In genomic region chr17:16537130-16537458, GRCh38 we compare ENCODE assay signal across 11 cellular contexts. TPM values are rescaled to one million over a fixed set of nuclear protein-coding genes. Genes with fewer than 3 reads are reported as not detected.
DNase-seq lines count a peak whose midpoint lies in the region; ATAC-seq, FAIRE-seq and TF ChIP-seq lines count a peak whose summit lies in the region.
"Had no signal": no experiment of that assay in that cellular context is flagged by ENCODE, and none has a peak within 500 bp of the region (broad histone marks: within the 10 kb centered on the region; RNA-seq: fewer than 3 reads in every experiment).

No MANE protein-coding gene starts in this region.

- H3K4me2 ChIP-seq in HepG2 (ENCODE audit: low read depth, low read length) = peak overlapping the region; percentile 82

- CTCF ChIA-PET in HepG2 (lab: Yijun Ruan, JAX; ENCODE audit: low intra/inter-chr PET ratio, low total read pairs) = interaction anchor here (1.3 to 2.2 kb wide), 3 partner anchors 47 to 153 kb away, joined by 7 to 11 read pairs (median 9); partner anchors contain the start of gene CCDC144A
- CTCF ChIA-PET in naive thymus-derived CD4-positive, alpha-beta T cell (lab: Charles Lee) = interaction anchor here (1.0 to 2.5 kb wide), 4 partner anchors 47 to 456 kb away, joined by 5 to 28 read pairs (median 6); no protein-coding TSS in a partner anchor

- POLR2A ChIA-PET in HepG2 (lab: Yijun Ruan, JAX) = no interaction called here
- POLR2A ChIA-PET in naive thymus-derived CD4-positive, alpha-beta T cell (lab: Charles Lee) = interaction anchor here (0.7 to 2.3 kb wide), 5 partner anchors 10 to 124 kb away, joined by 3 to 13 read pairs (median 9); partner anchors contain the start of gene ZNF287

- H3K9me3 ChIP-seq in HepG2 (ENCODE audit: low read length) = no peaks in the 10 kb centered on the region
- H3K9me3 ChIP-seq in right lobe of liver = no peaks in the 10 kb centered on the region
- H3K9me3 ChIP-seq in naive thymus-derived CD4-positive, alpha-beta T cell (ENCODE audit: control insufficient read depth in 2 of 3, low read length in 3 of 3) = no peaks in the 10 kb centered on the region
- H3K9me3 ChIP-seq: BE2C, psoas muscle, tibial nerve had no signal

- ATAC-seq in HepG2 (no peak), right lobe of liver (no peak), HG02678 (IDR thresholded peaks at IDR 0.05; ENCODE audit: unreplicated experiment) (no peak)
- ATAC-seq in naive thymus-derived CD4-positive, alpha-beta T cell = no peak

- peaks cover 16% of the 10 kb centered on the region for H3K4me1 Mint-ChIP-seq in activated naive CD8-positive, alpha-beta T cell (ENCODE audit: low read depth)
- peaks cover 6 to 23% (median 15%) of the 10 kb centered on the region in 7 donors for H3K4me1 Mint-ChIP-seq in naive thymus-derived CD4-positive, alpha-beta T cell

- H3K27ac Mint-ChIP-seq in activated naive CD8-positive, alpha-beta T cell = peak overlapping the region; percentile 96
- H3K27ac Mint-ChIP-seq in naive thymus-derived CD4-positive, alpha-beta T cell = peak overlapping the region; percentile 85 to 96 (median 93)

- H3K36me3 Mint-ChIP-seq in activated naive CD8-positive, alpha-beta T cell = peaks cover 4% of the 10 kb centered on the region
- peaks cover 0 to 4% (median 0%) of the 10 kb centered on the region in 5 donors for H3K36me3 Mint-ChIP-seq in naive thymus-derived CD4-positive, alpha-beta T cell

- no peaks in the 10 kb centered on the region for H3K9me3 Mint-ChIP-seq in activated naive CD8-positive, alpha-beta T cell (ENCODE audit: low read depth)
- peaks cover 0 to 24% (median 4%) of the 10 kb centered on the region in 11 donors for H3K9me3 Mint-ChIP-seq in naive thymus-derived CD4-positive, alpha-beta T cell

- peak overlapping the region in 1 of 3 experiments; percentile 86; a peak in 2 of 6 replicates for H3K4me3 ChIP-seq in HepG2 (replicated peaks in 1 of 3; ENCODE audit: insufficient read depth in 1 of 3, low read depth in 2 of 3, low read length in 3 of 3)
- no peak overlapping the region for H3K4me3 ChIP-seq in right lobe of liver
- H3K4me3 ChIP-seq in naive thymus-derived CD4-positive, alpha-beta T cell (ENCODE audit: low read length) = no peak overlapping the region

- no peaks in the 10 kb centered on the region for H3K36me3 ChIP-seq in HepG2 (replicated peaks in 1 of 2; ENCODE audit: control insufficient read depth in 1 of 2, insufficient read depth in 2 of 2, low read length in 2 of 2)
- no peaks in the 10 kb centered on the region for H3K36me3 ChIP-seq in right lobe of liver
- no peaks in the 10 kb centered on the region for H3K36me3 ChIP-seq in naive thymus-derived CD4-positive, alpha-beta T cell (ENCODE audit: control insufficient read depth in 2 of 3, insufficient read depth in 3 of 3, low read length in 3 of 3)
- H3K36me3 ChIP-seq: BE2C, tibial nerve had no signal

- DNase-seq in HepG2 (ENCODE audit: low spot score) (no peak), right lobe of liver (no peak), NCI-H69 (lab: John Stamatoyannopoulos, UW) (no peak), NCI-H2196 (lab: John Stamatoyannopoulos, UW; ENCODE audit: unreplicated experiment) (no peak), NCI-H2107 treated with DMSO at 0.1 percent for 48 hours (lab: John Stamatoyannopoulos, UW; ENCODE audit: unreplicated experiment) (no peak)
- DNase-seq in naive thymus-derived CD4-positive, alpha-beta T cell = no peak

- H3K79me2 ChIP-seq in HepG2 (ENCODE audit: insufficient read depth, low read length) = no peaks in the 10 kb centered on the region

- FAIRE-seq in HepG2 (lab: Jason Lieb, UNC) = no peak

- H3K27ac ChIP-seq in HepG2 (ENCODE audit: extremely low read length, insufficient read depth, low read length) (no peak overlapping the region), right lobe of liver (peak overlapping the region in 1 of 3 donors; percentile 82)
- H3K27ac ChIP-seq in naive thymus-derived CD4-positive, alpha-beta T cell (ENCODE audit: low read depth, low read length) = peak overlapping the region; percentile 53

- H3K9ac ChIP-seq in HepG2 (ENCODE audit: insufficient read depth, low read depth, low read length) = no peak overlapping the region

- H3K4me1 ChIP-seq in HepG2 (ENCODE audit: insufficient read depth, low read length) (peaks cover 11% of the 10 kb centered on the region), right lobe of liver (no peaks in the 10 kb centered on the region)
- peaks cover 4 to 5% of the 10 kb centered on the region in 2 donors for H3K4me1 ChIP-seq in naive thymus-derived CD4-positive, alpha-beta T cell (ENCODE audit: control insufficient read depth in 2 of 2, insufficient read depth in 2 of 2, low read length in 2 of 2)
- H3K4me1 ChIP-seq: BE2C had no signal

- 44% methylated on average over 2 of the region's 2 CpGs for WGBS in HepG2 (ENCODE audit: low lambda C conversion rate)
- WGBS in right lobe of liver (ENCODE audit: insufficient coverage, low coverage, low lambda C conversion rate, missing lambda C conversion rate) = 44% methylated on average over 2 of the region's 2 CpGs

- in situ Hi-C loops in HepG2 (cut with HindIII; ENCODE audit: extremely low pct_ligation_motif_present, low pct_unique_long_range_greater_than_20kb) = no loop called here

- peak overlapping the region; percentile 98 for H3K4me3 Mint-ChIP-seq in activated naive CD8-positive, alpha-beta T cell
- peak overlapping the region; percentile 90 to 98 (median 96) for H3K4me3 Mint-ChIP-seq in naive thymus-derived CD4-positive, alpha-beta T cell

- TF ChIP-seq CTCF in HepG2 (CRISPR knock-in tag; IDR thresholded peaks at IDR 0.05) (no peak), right lobe of liver (IDR thresholded peaks at IDR 0.05) (no peak)

- no peaks in the 10 kb centered on the region for H4K20me1 ChIP-seq in HepG2 (ENCODE audit: insufficient read depth, low read length)

- H3K27me3 ChIP-seq in HepG2 (ENCODE audit: control insufficient read depth in 1 of 2, insufficient read depth in 2 of 2, low read length in 2 of 2) (no peaks in the 10 kb centered on the region), right lobe of liver (no peaks in the 10 kb centered on the region)
- H3K27me3 ChIP-seq in naive thymus-derived CD4-positive, alpha-beta T cell (ENCODE audit: control insufficient read depth in 2 of 2, insufficient read depth in 2 of 2, low read length in 2 of 2) = no peaks in the 10 kb centered on the region
- H3K27me3 ChIP-seq: BE2C, tibial nerve had no signal

- no peak for TF ChIP-seq RAD21 in HepG2 (CRISPR knock-in tag; IDR thresholded peaks at IDR 0.05)

- intact Hi-C loops in HepG2 (cut with micrococcal nuclease; ENCODE audit: unreplicated experiment) = loop anchor here (1.0 kb wide), 1 partner anchor 52 kb away; no protein-coding TSS in a partner anchor
- intact Hi-C loops in right lobe of liver (cut with DNase I) = no loop called here
- intact Hi-C loops in naive thymus-derived CD4-positive, alpha-beta T cell (cut with micrococcal nuclease) = loop anchor here (1.0 to 10.0 kb wide), 7 partner anchors 45 to 542 kb away; partner anchors contain the start of genes LRRC75A (in 1 of the 2), TTC19 (in 1 of the 2) and ZSWIM7 (in 1 of the 2)

- TF ChIP-seq EP300 in HepG2 (IDR thresholded peaks at IDR 0.05; ENCODE audit: low read depth in 2 of 2, low read length in 2 of 2) = no peak
- no peak for TF ChIP-seq EP300 in HepG2 (CRISPR knock-in tag; IDR thresholded peaks at IDR 0.05; ENCODE audit: borderline replicate concordance)

- no peak for TF ChIP-seq POLR2A in HepG2 (IDR thresholded peaks at IDR 0.05; ENCODE audit: insufficient read depth in 1 of 2, low read depth in 2 of 2, low read length in 2 of 2)
- TF ChIP-seq POLR2A in right lobe of liver (IDR thresholded peaks at IDR 0.05) = no peak

- no TSS peak for BruUV-seq in HepG2 (replicated peaks; lab: Mats Ljungman, UMichigan)

- no peak overlapping the region for H2AFZ ChIP-seq in HepG2 (ENCODE audit: low read length)

- H3K27me3 Mint-ChIP-seq in activated naive CD8-positive, alpha-beta T cell = peaks cover 1% of the 10 kb centered on the region
- peaks cover 0 to 4% (median 0%) of the 10 kb centered on the region in 5 donors for H3K27me3 Mint-ChIP-seq in naive thymus-derived CD4-positive, alpha-beta T cell

RNA-seq across cellular contexts. Expression of gene ZNF287, which starts 31.9 kb away (rescaled TPM):
- total RNA-seq in HepG2 (2016; rRNA removed; fragmentation: Illumina TruSeq; extraction: Trizol) = 0.06 TPM in 1 of 2 replicates, not detected in the other
- not detected in 2 replicates for total RNA-seq in HepG2 (2016; cell fraction: cytosol; rRNA removed; fragmentation: Illumina TruSeq; extraction: Trizol; ENCODE audit: low read depth)
- not detected in 2 replicates for total RNA-seq in HepG2 (2016; cell fraction: insoluble cytoplasmic fraction; rRNA removed; fragmentation: Illumina TruSeq; extraction: Trizol)
- 0.17 and 0.19 TPM in 2 replicates for total RNA-seq in HepG2 (2016; cell fraction: membrane; rRNA removed; fragmentation: Illumina TruSeq; extraction: Trizol)
- total RNA-seq in HepG2 (2016; cell fraction: nucleus; rRNA removed; fragmentation: Illumina TruSeq; extraction: Trizol) = 0.22 TPM in 1 of 2 replicates, not detected in the other
- polyA plus RNA-seq in HepG2 (2011; rRNA removed) = 0.04 and 0.21 TPM in 2 replicates
- polyA plus RNA-seq in HepG2 (2011; cell fraction: cytosol; rRNA removed) = 0.01 and 0.03 TPM in 2 replicates
- polyA plus RNA-seq in HepG2 (2011; cell fraction: nucleus; rRNA removed) = 0.09 TPM in 1 of 2 replicates, not detected in the other
- 0.25 and 0.32 TPM in 2 replicates for polyA plus RNA-seq in HepG2 (2012)
- polyA plus RNA-seq in HepG2 (2016; cell fraction: cytosol; fragmentation: Illumina TruSeq; extraction: Trizol; ENCODE audit: low read depth) = not detected in 2 replicates
- polyA plus RNA-seq in HepG2 (2016; cell fraction: insoluble cytoplasmic fraction; fragmentation: Illumina TruSeq; extraction: Trizol; ENCODE audit: low read depth) = 0.13 TPM in 1 of 2 replicates, not detected in the other
- not detected in 2 replicates for polyA plus RNA-seq in HepG2 (2016; cell fraction: membrane; fragmentation: Illumina TruSeq; extraction: Trizol; ENCODE audit: low read depth)
- polyA plus RNA-seq in HepG2 (2016; cell fraction: nucleus; fragmentation: Illumina TruSeq; extraction: Trizol; ENCODE audit: insufficient read depth, low read depth) = not detected in 2 replicates
- 0.04 TPM in 1 of 2 replicates, not detected in the other for polyA minus RNA-seq in HepG2 (2011; rRNA and poly(A)+ RNA removed; ENCODE audit: low replicate concordance)
- not detected in 2 replicates for polyA minus RNA-seq in HepG2 (2011; cell fraction: cytosol; rRNA and poly(A)+ RNA removed)
- 0.37 and 0.39 TPM in 2 replicates for polyA minus RNA-seq in HepG2 (2011; cell fraction: nucleus; rRNA and poly(A)+ RNA removed)
- total RNA-seq in right lobe of liver = under 1 TPM; 0.19 to 0.55 (median 0.42) TPM
- total RNA-seq in naive thymus-derived CD4-positive, alpha-beta T cell = 10 to 100 TPM in 4 of 5 experiments, 1 to 10 TPM in 1; 9.6 to 18.1 (median 13.4) TPM
- 10 to 100 TPM; 12.9 to 13.5 TPM for polyA plus RNA-seq in naive thymus-derived CD4-positive, alpha-beta T cell

RNA-seq across cellular contexts. Expression of gene LRRC75A, which starts 45.1 kb away (rescaled TPM):
- total RNA-seq in HepG2 (2016; rRNA removed; fragmentation: Illumina TruSeq; extraction: Trizol) = 0.06 TPM in 1 of 2 replicates, not detected in the other
- not detected in 2 replicates for total RNA-seq in HepG2 (2016; cell fraction: cytosol; rRNA removed; fragmentation: Illumina TruSeq; extraction: Trizol; ENCODE audit: low read depth)
- 0.10 TPM in 1 of 2 replicates, not detected in the other for total RNA-seq in HepG2 (2016; cell fraction: insoluble cytoplasmic fraction; rRNA removed; fragmentation: Illumina TruSeq; extraction: Trizol)
- 0.15 and 0.21 TPM in 2 replicates for total RNA-seq in HepG2 (2016; cell fraction: membrane; rRNA removed; fragmentation: Illumina TruSeq; extraction: Trizol)
- not detected in 2 replicates for total RNA-seq in HepG2 (2016; cell fraction: nucleus; rRNA removed; fragmentation: Illumina TruSeq; extraction: Trizol)
- polyA plus RNA-seq in HepG2 (2011; rRNA removed) = 0.03 and 0.18 TPM in 2 replicates
- polyA plus RNA-seq in HepG2 (2011; cell fraction: cytosol; rRNA removed) = 0.04 and 0.06 TPM in 2 replicates
- polyA plus RNA-seq in HepG2 (2011; cell fraction: nucleus; rRNA removed) = 0.10 and 0.12 TPM in 2 replicates
- 0.64 and 0.87 TPM in 2 replicates for polyA plus RNA-seq in HepG2 (2012)
- not detected in 2 replicates for polyA plus RNA-seq in HepG2 (2016; cell fraction: cytosol; fragmentation: Illumina TruSeq; extraction: Trizol; ENCODE audit: low read depth)
- not detected in 2 replicates for polyA plus RNA-seq in HepG2 (2016; cell fraction: insoluble cytoplasmic fraction; fragmentation: Illumina TruSeq; extraction: Trizol; ENCODE audit: low read depth)
- 0.08 TPM in 1 of 2 replicates, not detected in the other for polyA plus RNA-seq in HepG2 (2016; cell fraction: membrane; fragmentation: Illumina TruSeq; extraction: Trizol; ENCODE audit: low read depth)
- polyA plus RNA-seq in HepG2 (2016; cell fraction: nucleus; fragmentation: Illumina TruSeq; extraction: Trizol; ENCODE audit: insufficient read depth, low read depth) = not detected in 2 replicates
- 1.6 TPM in 1 of 2 replicates, not detected in the other for polyA minus RNA-seq in HepG2 (2011; rRNA and poly(A)+ RNA removed; ENCODE audit: low replicate concordance)
- polyA minus RNA-seq in HepG2 (2011; cell fraction: cytosol; rRNA and poly(A)+ RNA removed) = not detected in 2 replicates
- 0.25 TPM in 1 of 2 replicates, not detected in the other for polyA minus RNA-seq in HepG2 (2011; cell fraction: nucleus; rRNA and poly(A)+ RNA removed)
- under 1 TPM; 0.12 to 0.62 (median 0.22) TPM for total RNA-seq in right lobe of liver
- 1 to 10 TPM in 4 of 5 experiments, under 1 TPM in 1; 0.92 to 5.2 (median 3.8) TPM for total RNA-seq in naive thymus-derived CD4-positive, alpha-beta T cell
- polyA plus RNA-seq in naive thymus-derived CD4-positive, alpha-beta T cell = 1 to 10 TPM; 1.7 to 2.6 TPM

Comparison
In these comparisons a context has a peak if more than half of its experiments do, and no peak if none do; other contexts are left out.
1. intact Hi-C loops: an anchor here in HepG2 (1.0 kb wide) and naive thymus-derived CD4-positive, alpha-beta T cell (1.0 to 10.0 kb wide); none called in right lobe of liver.
2. RNA of gene ZNF287, which starts 31.9 kb away (total RNA-seq): 9.6 to 18.1 TPM in naive thymus-derived CD4-positive, alpha-beta T cell; 0.19 to 0.55 TPM in right lobe of liver and 0.06 to 0.22 TPM in HepG2; every median in the first group is over 4 times any median in the second.